14 cellular contexts compared by ENCODE assay signal in the genomic region with DNA sequence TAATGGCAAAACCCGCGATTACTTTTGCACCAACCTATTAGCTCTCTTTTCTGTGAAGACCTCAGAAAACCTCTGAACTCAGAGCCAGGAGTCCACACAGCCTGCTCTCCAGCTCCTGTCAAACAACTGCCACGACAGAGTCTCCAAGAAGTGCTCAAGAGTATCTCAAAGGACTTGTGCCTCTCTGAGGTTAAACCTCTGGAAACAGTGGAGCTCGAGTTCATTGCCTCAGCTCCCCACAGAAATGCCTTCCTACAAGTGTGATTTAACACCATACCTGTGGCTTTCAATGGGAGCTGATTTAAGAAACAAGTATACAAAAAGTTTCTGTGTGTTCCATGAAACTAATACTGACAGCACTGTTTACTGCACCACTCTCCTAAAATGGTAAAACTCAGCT. TPM values are rescaled to one million over a fixed set of nuclear protein-coding genes. Genes with fewer than 3 reads are reported as not detected.
DNase-seq lines count a peak whose midpoint lies in the region; ATAC-seq, FAIRE-seq and TF ChIP-seq lines count a peak whose summit lies in the region.
"Had no signal": no experiment of that assay in that cellular context is flagged by ENCODE, and none has a peak within 500 bp of the region (broad histone marks: within the 10 kb centered on the region; RNA-seq: fewer than 3 reads in every experiment).

No MANE protein-coding gene starts in this region.

- DNase-seq in A549 (ENCODE audit: low read depth in 1 of 2, low spot score in 1 of 2) (no peak), LHCN-M2 (ENCODE audit: low read depth) (peak; percentile 20), endodermal cell (no peak), NCI-H128 (lab: John Stamatoyannopoulos, UW; ENCODE audit: unreplicated experiment) (no peak), anterior cingulate cortex (lab: John Stamatoyannopoulos, UW) (no peak), DMS153 treated with DMSO at 0.1 percent for 48 hours (lab: John Stamatoyannopoulos, UW; ENCODE audit: unreplicated experiment) (no peak), progenitor cell of endocrine pancreas (ENCODE audit: low spot score, unreplicated experiment) (no peak)
- DNase-seq: activated CD4-positive, alpha-beta T cell treated with anti-CD3 and anti-CD28 coated beads, Interleukin-2, amount 10 ng/mL, durations not matched to agents 24 days and 14 days; C1 segment of cervical spinal cord; GF-D8; NCI-H1436; NCI-H82; pancreas had no signal

- H3K4me3 Mint-ChIP-seq in endodermal cell (no peak overlapping the region), progenitor cell of endocrine pancreas (ENCODE audit: low read depth) (no peak overlapping the region)
- H3K4me3 Mint-ChIP-seq: activated CD4-positive, alpha-beta T cell treated with anti-CD3 and anti-CD28 coated beads, Interleukin-2, amount 10 ng/mL, durations not matched to agents 24 days and 14 days had no signal

- ATAC-seq in A549, result no peak

- peak overlapping the region; percentile 8; the same call in 2 of the 3 replicates for H3K4me2 ChIP-seq in A549

- POLR2A ChIA-PET in A549 (lab: Yijun Ruan, JAX), result interaction anchor here (0.6 to 0.7 kb wide), 2 partner anchors 44 to 75 kb away, joined by 3 read pairs; no protein-coding TSS in a partner anchor

- TF ChIP-seq POLR2A in A549 (IDR thresholded peaks at IDR 0.05; ENCODE audit: low read length), result no peak

- 70% methylated on average over 4 of the region's 4 CpGs for WGBS in A549 (ENCODE audit: missing lambda C conversion rate)
- WGBS in endodermal cell (ENCODE audit: insufficient coverage in 1 of 2, insufficient read length in 1 of 2), 2 experiments, result 91 to 98% methylated on average over 4 of the region's 4 CpGs

- H3K27me3 Mint-ChIP-seq in endodermal cell (ENCODE audit: insufficient read depth), result no peaks in the 10 kb centered on the region
- H3K27me3 Mint-ChIP-seq in progenitor cell of endocrine pancreas, result no peaks in the 10 kb centered on the region
- H3K27me3 Mint-ChIP-seq: activated CD4-positive, alpha-beta T cell treated with anti-CD3 and anti-CD28 coated beads, Interleukin-2, amount 10 ng/mL, durations not matched to agents 24 days and 14 days had no signal

- no peak overlapping the region for H3K4me3 ChIP-seq in A549
- no peak overlapping the region for H3K4me3 ChIP-seq in endodermal cell (ENCODE audit: low read length)
- H3K4me3 ChIP-seq in neutrophil (ENCODE audit: low read depth in 1 of 2, low read length in 1 of 2), result peak overlapping the region in 1 of 2 experiments; percentile 30
- H3K4me3 ChIP-seq: pancreas had no signal

- H3K9me3 Mint-ChIP-seq in endodermal cell, result no peaks in the 10 kb centered on the region
- no peaks in the 10 kb centered on the region for H3K9me3 Mint-ChIP-seq in progenitor cell of endocrine pancreas (ENCODE audit: low read depth)
- H3K9me3 Mint-ChIP-seq: activated CD4-positive, alpha-beta T cell treated with anti-CD3 and anti-CD28 coated beads, Interleukin-2, amount 10 ng/mL, durations not matched to agents 24 days and 14 days had no signal

- H3K27ac ChIP-seq in A549 (peak overlapping the region in 1 of 2 experiments; percentile 73; a peak in 3 of 6 replicates), endodermal cell (ENCODE audit: low read depth, low read length) (no peak overlapping the region), neutrophil (peak overlapping the region; percentile 97)

- H3K4me1 Mint-ChIP-seq in endodermal cell (peaks cover 57% of the 10 kb centered on the region), progenitor cell of endocrine pancreas (ENCODE audit: low read depth) (peaks cover 15% of the 10 kb centered on the region)

- H3K36me3 Mint-ChIP-seq in endodermal cell (ENCODE audit: low read depth) (peaks cover 34% of the 10 kb centered on the region), progenitor cell of endocrine pancreas (ENCODE audit: insufficient read depth) (no peaks in the 10 kb centered on the region)

- no peak for TF ChIP-seq RAD21 in A549 (conservative IDR thresholded peaks at IDR 0.05 in 1 of 2, IDR thresholded peaks at IDR 0.05 in 1 of 2)

- TF ChIP-seq CTCF in A549 (IDR thresholded peaks at IDR 0.05) (no peak), endodermal cell (conservative IDR thresholded peaks at IDR 0.05) (no peak), neutrophil (IDR thresholded peaks at IDR 0.05) (no peak), progenitor cell of endocrine pancreas (IDR thresholded peaks at IDR 0.05; ENCODE audit: unreplicated experiment) (no peak)

- H3K36me3 ChIP-seq in endodermal cell (ENCODE audit: control insufficient read depth, insufficient read depth, low read length) (peaks cover 77% of the 10 kb centered on the region), neutrophil (peaks cover 13% of the 10 kb centered on the region)
- H3K36me3 ChIP-seq: pancreas had no signal

- H3K9me3 ChIP-seq in A549 (no peaks in the 10 kb centered on the region), endodermal cell (ENCODE audit: control insufficient read depth, low read length) (no peaks in the 10 kb centered on the region), neutrophil (no peaks in the 10 kb centered on the region)
- H3K9me3 ChIP-seq: pancreas had no signal

- TF ChIP-seq EP300 in A549 (IDR thresholded peaks at IDR 0.05), result no peak

- H3K27me3 ChIP-seq in endodermal cell (ENCODE audit: control insufficient read depth, insufficient read depth, low read length, poor library complexity, severe bottlenecking), result no peaks in the 10 kb centered on the region
- H3K27me3 ChIP-seq in neutrophil, result no peaks in the 10 kb centered on the region
- H3K27me3 ChIP-seq: pancreas had no signal

- CTCF ChIA-PET in A549 (lab: Yijun Ruan, JAX), result interaction anchor here (1.0 to 8.8 kb wide), 8 partner anchors 10 to 131 kb away, joined by 3 to 74 read pairs (median 6); no protein-coding TSS in a partner anchor

- H3K27ac Mint-ChIP-seq in endodermal cell (peak overlapping the region; percentile 44), progenitor cell of endocrine pancreas (no peak overlapping the region)
- H3K27ac Mint-ChIP-seq: activated CD4-positive, alpha-beta T cell treated with anti-CD3 and anti-CD28 coated beads, Interleukin-2, amount 10 ng/mL, durations not matched to agents 24 days and 14 days had no signal

- H3K4me1 ChIP-seq in A549, result peaks cover 100% of the 10 kb centered on the region
- peaks cover 7% of the 10 kb centered on the region for H3K4me1 ChIP-seq in endodermal cell (ENCODE audit: control insufficient read depth, insufficient read depth, low read length)
- H3K4me1 ChIP-seq in neutrophil (ENCODE audit: control insufficient read depth in 1 of 2, insufficient read depth in 1 of 2, low read depth in 1 of 2, low read length in 1 of 2), result peaks cover 69 to 97% of the 10 kb centered on the region in 2 experiments

- H3K9ac ChIP-seq in endodermal cell (ENCODE audit: extremely low read depth, low read length, poor library complexity, severe bottlenecking), result no peak overlapping the region

- no peak for FAIRE-seq in A549 (lab: Jason Lieb, UNC)
- FAIRE-seq: pancreas had no signal

TF ChIP-seq in A549, 52 proteins besides CTCF, POLR2A, EP300 and RAD21:
- TF ChIP-seq CBX2 (IDR thresholded peaks at IDR 0.05; ENCODE audit: borderline replicate concordance, low read depth), result no peak
- no peak for TF ChIP-seq FOSL2 (IDR thresholded peaks at IDR 0.05)
- no peak for TF ChIP-seq FOSL2 (CRISPR knock-in tag; IDR thresholded peaks at IDR 0.05)
- TF ChIP-seq NR3C1 (IDR thresholded peaks at IDR 0.05), result no peak
- TF ChIP-seq CHD2 (IDR thresholded peaks at IDR 0.05; ENCODE audit: low read length, partially characterized antibody), result no peak

RNA-seq across cellular contexts. Expression of gene ACTN1, which starts 20.1 kb away (rescaled TPM):
- polyA plus RNA-seq in A549 (2011; rRNA removed) (207 and 208 TPM in 2 replicates), A549 (2017; fragmentation: RNase III; extraction: RNeasy Plus Mini Kit Qiagen cat#74134 plus additional on column Dnase treatment) (245 to 269 TPM (median 252 TPM) in 3 replicates)
- polyA plus RNA-seq in A549 (2012; cell fraction: cytosol; rRNA removed), result 265 and 286 TPM in 2 replicates
- 559 and 760 TPM in 2 replicates for polyA plus RNA-seq in A549 (2012; cell fraction: nucleus; rRNA removed)
- 580 and 586 TPM in 2 replicates for polyA minus RNA-seq in A549 (2011; rRNA and poly(A)+ RNA removed)
- total RNA-seq in LHCN-M2 (2014; rRNA removed) (292 and 318 TPM in 2 replicates), endodermal cell (100 to 1,000 TPM; 190 to 275 TPM), progenitor cell of endocrine pancreas (92.6 and 105 TPM in 2 replicates)
- polyA plus RNA-seq in LHCN-M2 (2012), result 584 TPM
- polyA plus RNA-seq in endodermal cell (2013, experiment 1 of 2), result 115 TPM
- 126 TPM for polyA plus RNA-seq in endodermal cell (2013, experiment 2 of 2)
